Comparison of ENCODE assay signal across 12 cellular contexts in the genomic region with DNA sequence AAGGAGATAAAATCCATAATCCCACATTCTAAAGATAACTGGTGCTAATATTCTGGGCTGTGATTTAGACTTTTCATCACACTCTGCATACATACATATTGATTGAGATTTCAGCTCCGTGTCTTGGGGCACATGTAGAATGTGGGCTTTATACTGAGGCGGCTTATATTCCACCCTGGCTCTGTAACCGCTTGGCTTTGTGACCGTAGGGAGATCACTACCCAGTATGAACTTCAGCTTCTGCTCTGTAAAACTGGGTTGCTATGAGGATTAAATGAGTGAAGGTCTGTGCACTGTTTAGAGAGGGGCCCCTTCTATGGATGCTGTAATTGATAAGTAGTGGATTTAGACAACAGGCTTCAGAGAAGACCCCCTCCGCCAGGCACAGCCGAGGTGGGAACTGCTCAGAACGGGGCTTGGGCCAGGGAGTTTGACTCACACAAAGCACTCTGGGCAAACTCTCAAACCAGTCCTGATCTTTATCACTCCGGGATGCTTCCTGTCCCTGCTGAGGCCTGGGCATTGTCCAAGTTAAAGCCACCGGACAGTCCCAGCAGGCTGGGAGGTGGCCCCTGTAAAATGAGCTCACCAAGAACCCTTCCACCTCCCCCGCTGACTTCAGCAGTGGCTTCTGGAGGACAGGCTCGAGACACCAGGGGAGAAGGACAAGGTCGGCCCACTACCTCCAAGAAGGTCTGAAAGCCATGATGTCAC. TPM values are rescaled to one million over a fixed set of nuclear protein-coding genes. Genes with fewer than 3 reads are reported as not detected.
A peak's percentile ranks its signal among the peaks of the same experiment; 100 is the strongest.
DNase-seq lines count a peak whose midpoint lies in the region; ATAC-seq and TF ChIP-seq lines count a peak whose summit lies in the region.
"Had no signal": no experiment of that assay in that cellular context is flagged by ENCODE, and none has a peak within 500 bp of the region (broad histone marks: within the 10 kb centered on the region; RNA-seq: fewer than 3 reads in every experiment).

No MANE protein-coding gene starts in this region.

- no peak for TF ChIP-seq EP300 in suprapubic skin (IDR thresholded peaks at IDR 0.05)

- H3K27me3 ChIP-seq in HUES64 (ENCODE audit: insufficient read depth, low read length), result no peaks in the 10 kb centered on the region
- no peaks in the 10 kb centered on the region for H3K27me3 ChIP-seq in suprapubic skin

- H3K9ac ChIP-seq in HUES64 (ENCODE audit: low read depth, low read length), result no peak overlapping the region; the same call in 1 of the 2 replicates

- TF ChIP-seq CTCF in cardiac fibroblast (IDR thresholded peaks at IDR 0.05; ENCODE audit: low read depth, low read length) (no peak), suprapubic skin (IDR thresholded peaks at IDR 0.05) (no peak)

- no peak for TF ChIP-seq POLR2A in suprapubic skin (IDR thresholded peaks at IDR 0.05)

- 68% methylated on average over 12 of the region's 12 CpGs for WGBS in HUES64
- WGBS in suprapubic skin, result 40% methylated on average over 11 of the region's 12 CpGs

- no peak for ATAC-seq in GM19023 (IDR thresholded peaks at IDR 0.05; ENCODE audit: unreplicated experiment)

- H3K4me1 ChIP-seq in HUES64 (ENCODE audit: insufficient read depth, low read length), result peaks cover 23% of the 10 kb centered on the region
- H3K4me1 ChIP-seq in suprapubic skin, result peaks cover 59% of the 10 kb centered on the region

- H3K36me3 ChIP-seq in HUES64 (ENCODE audit: insufficient read depth, low read length) (no peaks in the 10 kb centered on the region), suprapubic skin (no peaks in the 10 kb centered on the region)

- H3K9me3 ChIP-seq in HUES64 (ENCODE audit: insufficient read depth, low read depth, low read length) (no peaks in the 10 kb centered on the region), suprapubic skin (no peaks in the 10 kb centered on the region)

- DNase-seq in cardiac fibroblast (ENCODE audit: low read depth in 2 of 2) (peak; percentile 48 to 51), left kidney (ENCODE audit: low read depth, low spot score) (peak; percentile 29), suprapubic skin (ENCODE audit: low spot score in 2 of 2) (no peak), mesenteric fat pad (ENCODE audit: low spot score) (no peak)
- DNase-seq in stimulated activated CD4-positive, alpha-beta T cell treated with anti-CD3 and anti-CD28 coated beads, Interleukin-1b, Interleukin-23, amount 100 ng/mL, for 48 hours, result no peak
- no peak for DNase-seq in activated naive CD4-positive, alpha-beta T cell treated with anti-CD3 and anti-CD28 coated beads, Interleukin-2, amount 50 U/mL, for 16 hours
- DNase-seq: HCEC 1CT, SHP77 treated with DMSO at 0.1 percent for 48 hours had no signal

- H3K4me3 ChIP-seq in HUES64 (ENCODE audit: low read length), result no peak overlapping the region
- H3K4me3 ChIP-seq in cardiac fibroblast (replicated peaks in 1 of 2; ENCODE audit: low read depth in 2 of 2, low read length in 2 of 2), result no peak overlapping the region
- H3K4me3 ChIP-seq in suprapubic skin, result no peak overlapping the region

- H3K27ac ChIP-seq in HUES64 (ENCODE audit: low read depth, low read length) (peak overlapping the region; percentile 54), suprapubic skin (peak overlapping the region; percentile 79)

RNA-seq across cellular contexts. Expression of a gene that starts 17.2 kb away (rescaled TPM):
- polyA plus RNA-seq in HUES64 (2013, experiment 1 of 2), result 7.7 TPM
- polyA plus RNA-seq in HUES64 (2013, experiment 2 of 2), result 8.5 TPM
- total RNA-seq in suprapubic skin, result 100 to 1,000 TPM in 2 of 4 donors, 10 to 100 TPM in 2; 74.4 to 116 (median 97.0) TPM
- total RNA-seq in mesenteric fat pad, result 14.9 TPM

RNA-seq across cellular contexts. Expression of a gene that starts 23.3 kb away (rescaled TPM):
- polyA plus RNA-seq in HUES64 (2013, experiment 1 of 2), result not detected
- not detected for polyA plus RNA-seq in HUES64 (2013, experiment 2 of 2)
- total RNA-seq in suprapubic skin, result 1 to 10 TPM in 3 of 4 donors, not detected in 1; 1.6 to 4.7 (median 4.7) TPM
- not detected for total RNA-seq in mesenteric fat pad
- total RNA-seq: frontal cortex, LHCN-M2 had no signal

Comparison
In these comparisons a context has a peak if more than half of its experiments do, and no peak if none do; other contexts are left out.
1. DNase-seq: peak in cardiac fibroblast (2 of 2) and left kidney (single experiment); none in suprapubic skin (0 of 2), stimulated activated CD4-positive, alpha-beta T cell treated with anti-CD3 and anti-CD28 coated beads, Interleukin-1b, Interleukin-23, amount 100 ng/mL, for 48 hours (single experiment), mesenteric fat pad (single experiment) and activated naive CD4-positive, alpha-beta T cell treated with anti-CD3 and anti-CD28 coated beads, Interleukin-2, amount 50 U/mL, for 16 hours (single experiment).